In the genomic region with DNA sequence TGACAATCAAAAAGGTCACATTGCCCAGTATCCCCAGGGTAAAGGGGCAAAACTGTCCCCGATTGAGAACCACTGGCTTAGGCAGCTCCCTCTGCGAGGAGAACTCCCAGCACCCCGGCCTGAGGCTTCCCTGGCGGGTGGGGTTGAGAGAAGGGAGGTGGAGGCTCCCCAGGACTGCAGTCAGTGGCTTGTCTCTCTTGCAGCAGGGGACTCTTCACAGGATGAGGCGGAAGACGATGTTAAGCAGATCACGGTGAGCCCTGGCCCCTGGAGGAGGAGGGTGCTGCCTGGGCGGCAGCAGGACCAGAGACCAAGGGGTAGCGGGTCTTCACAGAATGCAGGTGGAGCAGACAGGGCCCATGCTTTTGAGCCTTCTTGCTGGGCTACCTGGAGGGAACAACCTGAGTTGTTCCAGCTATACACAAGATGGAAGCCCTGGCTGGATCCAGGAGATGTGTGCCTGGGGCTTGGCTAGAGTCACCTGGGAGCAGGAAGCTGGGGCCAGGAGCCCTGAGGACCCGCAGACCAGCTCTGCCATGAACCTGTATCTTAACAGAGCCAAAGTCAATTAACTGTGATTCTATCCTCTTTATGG, we compare ENCODE assay signal across 30 cellular contexts. TPM values are rescaled to one million over a fixed set of nuclear protein-coding genes. Genes with fewer than 3 reads are reported as not detected.
DNase-seq lines count a peak whose midpoint lies in the region; ATAC-seq and TF ChIP-seq lines count a peak whose summit lies in the region.
"Had no signal": no experiment of that assay in that cellular context is flagged by ENCODE, and none has a peak within 500 bp of the region (broad histone marks: within the 10 kb centered on the region; RNA-seq: fewer than 3 reads in every experiment).

No MANE protein-coding gene starts in this region.

- ATAC-seq in stimulated activated effector memory CD8-positive, alpha-beta T cell treated with anti-CD3 and anti-CD28 coated beads, Interleukin-12 subunit alpha, Interleukin-12 subunit beta, amount 100 ng/mL, for 72 hours, result no peak
- ATAC-seq in activated CD8-positive, alpha-beta T cell treated with anti-CD3 and anti-CD28 coated beads, Interleukin-2, amount 10 ng/mL, durations not matched to agents 7 days and 5 days, result no peak
- ATAC-seq: body of pancreas, gastrocnemius medialis, left cardiac atrium, PC-3 had no signal

- H3K27ac ChIP-seq in RWPE1, result peak overlapping the region; percentile 88
- peak overlapping the region; percentile 15 to 68 (median 54) for H3K27ac ChIP-seq in esophagus squamous epithelium
- H3K27ac ChIP-seq: body of pancreas, gastrocnemius medialis, GM23248, ovary, tibial artery had no signal

- peaks cover 35 to 100% (median 43%) of the 10 kb centered on the region in 3 donors for H3K36me3 ChIP-seq in esophagus squamous epithelium
- H3K36me3 ChIP-seq: ovary had no signal

- intact Hi-C loops in esophagus squamous epithelium (cut with DNase I), result no loop called here

- H3K27me3 Mint-ChIP-seq in activated CD8-positive, alpha-beta T cell treated with anti-CD3 and anti-CD28 coated beads, Interleukin-2, amount 10 ng/mL, durations not matched to agents 7 days and 5 days (ENCODE audit: low read depth), result no peaks in the 10 kb centered on the region
- H3K27me3 Mint-ChIP-seq: CD4-positive, CD25-positive, alpha-beta regulatory T cell had no signal

- H3K4me1 ChIP-seq in esophagus squamous epithelium, result peaks cover 0 to 53% (median 11%) of the 10 kb centered on the region in 3 donors
- H3K4me1 ChIP-seq: body of pancreas, tibial artery had no signal

- TF ChIP-seq CTCF in RWPE1 (conservative IDR thresholded peaks at IDR 0.05; ENCODE audit: low read depth) (no peak), esophagus squamous epithelium (IDR thresholded peaks at IDR 0.05) (no peak)

- H3K4me1 Mint-ChIP-seq in stimulated activated effector memory CD8-positive, alpha-beta T cell treated with anti-CD3 and anti-CD28 coated beads, Interleukin-12 subunit alpha, Interleukin-12 subunit beta, amount 100 ng/mL, for 72 hours, result peaks cover 4% of the 10 kb centered on the region
- no peaks in the 10 kb centered on the region for H3K4me1 Mint-ChIP-seq in activated CD8-positive, alpha-beta T cell treated with anti-CD3 and anti-CD28 coated beads, Interleukin-2, amount 10 ng/mL, durations not matched to agents 7 days and 5 days (ENCODE audit: low read depth)
- H3K4me1 Mint-ChIP-seq: nephron had no signal

- peak overlapping the region; percentile 74 for H3K27ac Mint-ChIP-seq in stimulated activated effector memory CD8-positive, alpha-beta T cell treated with anti-CD3 and anti-CD28 coated beads, Interleukin-12 subunit alpha, Interleukin-12 subunit beta, amount 100 ng/mL, for 72 hours
- no peak overlapping the region for H3K27ac Mint-ChIP-seq in activated CD8-positive, alpha-beta T cell treated with anti-CD3 and anti-CD28 coated beads, Interleukin-2, amount 10 ng/mL, durations not matched to agents 7 days and 5 days
- H3K27ac Mint-ChIP-seq: HFFc6, nephron had no signal

- 64 to 73% methylated on average over 3 to 4 of the region's 10 CpGs for WGBS in esophagus squamous epithelium, 2 donors

- H3K4me3 ChIP-seq in esophagus squamous epithelium, result no peak overlapping the region
- H3K4me3 ChIP-seq: body of pancreas, gastrocnemius medialis, GM23248, ovary, tibial artery had no signal

- TF ChIP-seq POLR2A in esophagus squamous epithelium (IDR thresholded peaks at IDR 0.05), result no peak

- no peaks in the 10 kb centered on the region for H3K9me3 ChIP-seq in esophagus squamous epithelium
- H3K9me3 ChIP-seq: body of pancreas, gastrocnemius medialis, ovary, tibial artery had no signal

- CTCF ChIA-PET in RWPE1 (lab: Yijun Ruan, JAX), result interaction anchor here (1.5 kb wide), 1 partner anchor 13 kb away, joined by 4 read pairs; no protein-coding TSS in a partner anchor
- CTCF ChIA-PET in activated CD8-positive, alpha-beta T cell treated with anti-CD3 and anti-CD28 coated beads, Interleukin-2, amount 10 ng/mL, durations not matched to agents 7 days and 5 days (lab: Charles Lee), result no interaction called here

- no peaks in the 10 kb centered on the region for H3K27me3 ChIP-seq in esophagus squamous epithelium
- H3K27me3 ChIP-seq: body of pancreas, gastrocnemius medialis, ovary, tibial artery had no signal

- peak; percentile 59 for DNase-seq in activated effector memory CD4-positive, alpha-beta T cell treated with anti-CD3 and anti-CD28 coated beads, Interleukin-2, amount 50 U/mL, for 16 hours
- no peak for DNase-seq in activated effector memory CD4-positive, alpha-beta T cell treated with Interleukin-2 at 50 U/mL for 16 hours
- no peak for DNase-seq in RWPE1 (ENCODE audit: low spot score)
- DNase-seq in esophagus squamous epithelium (lab: John Stamatoyannopoulos, UW), result no peak
- no peak for DNase-seq in stimulated activated effector memory CD8-positive, alpha-beta T cell treated with anti-CD3 and anti-CD28 coated beads, Interleukin-12 subunit alpha, Interleukin-12 subunit beta, amount 100 ng/mL, for 72 hours (ENCODE audit: low spot score in 2 of 2)
- DNase-seq in stimulated activated CD4-positive, alpha-beta T cell treated with anti-CD3 and anti-CD28 coated beads, Interleukin-1b, Interleukin-23, amount 100 ng/mL, for 48 hours, result no peak
- DNase-seq in activated CD8-positive, alpha-beta T cell treated with anti-CD3 and anti-CD28 coated beads, Interleukin-2, amount 10 ng/mL, durations not matched to agents 7 days and 5 days, result no peak
- DNase-seq in MV-4-11 (lab: John Stamatoyannopoulos, UW), result no peak
- DNase-seq: activated CD4-positive, CD25-positive, alpha-beta regulatory T cell treated with anti-CD3 and anti-CD28 coated beads, Interleukin-2, amount 50 U/mL, for 72 hours; activated naive CD4-positive, alpha-beta T cell treated with Interleukin-2 at 50 U/mL for 16 hours; AML-193; CD4-positive, CD25-positive, alpha-beta regulatory T cell; cerebellar nuclear complex; DMS79 treated with DMSO at 0.1 percent for 48 hours; gastrocnemius medialis; GF-D8; GM23248; HFFc6; KG1; left cardiac atrium; MM.1S; NCI-H2029; NCI-H69; PC-3; Right ventricle myocardium superior; T-helper 2 cell had no signal

- POLR2A ChIA-PET in RWPE1 (lab: Yijun Ruan, JAX; ENCODE audit: low non-redundant PET), result no interaction called here
- POLR2A ChIA-PET in activated CD8-positive, alpha-beta T cell treated with anti-CD3 and anti-CD28 coated beads, Interleukin-2, amount 10 ng/mL, durations not matched to agents 7 days and 5 days (lab: Charles Lee), result no interaction called here

- peaks cover 100% of the 10 kb centered on the region for H3K36me3 Mint-ChIP-seq in stimulated activated effector memory CD8-positive, alpha-beta T cell treated with anti-CD3 and anti-CD28 coated beads, Interleukin-12 subunit alpha, Interleukin-12 subunit beta, amount 100 ng/mL, for 72 hours
- H3K36me3 Mint-ChIP-seq in activated CD8-positive, alpha-beta T cell treated with anti-CD3 and anti-CD28 coated beads, Interleukin-2, amount 10 ng/mL, durations not matched to agents 7 days and 5 days (ENCODE audit: low read depth), result peaks cover 27% of the 10 kb centered on the region

- H3K4me3 Mint-ChIP-seq in stimulated activated effector memory CD8-positive, alpha-beta T cell treated with anti-CD3 and anti-CD28 coated beads, Interleukin-12 subunit alpha, Interleukin-12 subunit beta, amount 100 ng/mL, for 72 hours, result no peak overlapping the region
- H3K4me3 Mint-ChIP-seq in activated CD8-positive, alpha-beta T cell treated with anti-CD3 and anti-CD28 coated beads, Interleukin-2, amount 10 ng/mL, durations not matched to agents 7 days and 5 days, result no peak overlapping the region
- H3K4me3 Mint-ChIP-seq: HFFc6, nephron had no signal

- no peaks in the 10 kb centered on the region for H3K9me3 Mint-ChIP-seq in stimulated activated effector memory CD8-positive, alpha-beta T cell treated with anti-CD3 and anti-CD28 coated beads, Interleukin-12 subunit alpha, Interleukin-12 subunit beta, amount 100 ng/mL, for 72 hours
- no peaks in the 10 kb centered on the region for H3K9me3 Mint-ChIP-seq in activated CD8-positive, alpha-beta T cell treated with anti-CD3 and anti-CD28 coated beads, Interleukin-2, amount 10 ng/mL, durations not matched to agents 7 days and 5 days (ENCODE audit: insufficient read depth)
- H3K9me3 Mint-ChIP-seq: HFFc6, nephron had no signal

RNA-seq across cellular contexts. Expression of gene POLR3E, which starts 16.8 kb away (rescaled TPM):
- total RNA-seq in esophagus squamous epithelium, result 10 to 100 TPM; 21.5 to 57.2 (median 37.7) TPM
- 10 to 100 TPM; 43.8 to 49.9 TPM for total RNA-seq in activated CD8-positive, alpha-beta T cell treated with anti-CD3 and anti-CD28 coated beads, Interleukin-2, amount 10 ng/mL, durations not matched to agents 7 days and 5 days
